ENCODE assay signal across 6 cellular contexts in the genomic region with DNA sequence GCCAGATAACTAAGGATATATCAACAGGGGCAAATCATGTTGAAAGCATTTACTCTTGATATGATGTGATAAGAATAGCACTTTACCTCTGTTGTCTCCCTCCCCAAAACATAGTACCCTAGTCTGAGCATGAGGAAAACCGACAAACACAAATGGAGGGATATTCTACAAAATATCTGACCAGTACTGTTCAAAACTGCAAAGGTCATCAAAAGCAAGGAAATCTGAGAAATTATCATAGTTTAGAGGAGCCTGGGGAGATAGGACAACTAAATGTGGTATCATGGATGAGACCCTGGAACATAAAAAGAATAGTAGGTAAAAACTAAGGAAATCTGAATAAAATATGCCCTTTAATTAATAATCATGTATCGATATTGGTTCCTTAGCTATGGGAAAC.
"Had no signal": no experiment of that assay in that cellular context is flagged by ENCODE, and none has a peak within 500 bp of the region (broad histone marks: within the 10 kb centered on the region; RNA-seq: fewer than 3 reads in every experiment).

No MANE protein-coding gene starts in this region.

- H3K4me3 Mint-ChIP-seq: IgD-negative memory B cell had no signal

- H3K27me3 Mint-ChIP-seq: IgD-negative memory B cell had no signal

- H3K27ac Mint-ChIP-seq: IgD-negative memory B cell had no signal

- H3K36me3 Mint-ChIP-seq: IgD-negative memory B cell had no signal

- H3K4me1 Mint-ChIP-seq: IgD-negative memory B cell had no signal

- DNase-seq: KBM-7, KG1 had no signal

- FAIRE-seq: HTR-8/SVneo, K562 had no signal

- ATAC-seq: K562 had no signal

- H3K27ac ChIP-seq: HL-60 had no signal

- H3K4me3 ChIP-seq: K562 had no signal
